1 cellular context compared by ENCODE assay signal in the genomic region with DNA sequence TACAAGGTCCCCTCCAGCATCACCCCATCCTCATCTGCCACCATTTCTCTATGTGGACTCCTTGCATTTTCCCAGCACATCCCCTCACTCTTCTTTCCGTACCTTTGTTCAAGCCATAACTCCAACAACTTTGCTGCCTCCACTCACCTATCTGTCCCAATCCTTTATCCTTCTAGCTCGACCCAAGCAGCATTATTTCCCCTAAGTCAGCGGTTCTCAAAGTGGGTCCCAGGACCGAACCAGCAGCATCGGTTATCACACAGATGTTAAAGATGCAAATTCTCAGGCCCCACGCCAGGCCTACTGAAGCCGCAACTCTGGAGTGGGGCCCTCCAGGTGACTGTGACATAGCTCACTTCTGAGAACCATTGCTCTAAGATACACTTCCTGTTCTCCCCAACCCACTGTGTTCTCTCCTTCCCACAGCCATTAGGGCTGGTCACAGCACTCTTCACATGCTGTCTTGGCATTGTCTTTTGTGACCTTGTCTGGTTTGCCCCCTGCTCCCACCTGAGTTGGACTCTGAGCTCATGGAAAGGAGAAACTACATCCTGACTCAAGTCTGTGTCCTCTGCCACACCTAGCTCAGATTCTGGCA.
TF ChIP-seq lines count a peak whose summit lies in the region.

No MANE protein-coding gene starts in this region.

TF ChIP-seq in K562, 482 proteins besides CTCF, POLR2A, EP300 and RAD21:
- TF ChIP-seq SMARCC2 (IDR thresholded peaks at IDR 0.05; ENCODE audit: low read depth) (no peak), ZC3H8 (IDR thresholded peaks at IDR 0.05) (no peak), MAFK (IDR thresholded peaks at IDR 0.05; ENCODE audit: low read length) (no peak), NR2C1 (IDR thresholded peaks at IDR 0.05) (no peak), NR2C1 (tag; IDR thresholded peaks at IDR 0.05) (no peak), ZZZ3 (IDR thresholded peaks at IDR 0.05) (no peak), ZNF316 (IDR thresholded peaks at IDR 0.05) (peak; percentile 48; the same call in 1 of the 2 replicates), THRB (CRISPR knock-in tag; conservative IDR thresholded peaks at IDR 0.05) (0 out of 2 replicates have a peak, but pooled peaks have one; percentile 30), MCM5 (IDR thresholded peaks at IDR 0.05; ENCODE audit: low read depth) (no peak), PHB2 (IDR thresholded peaks at IDR 0.05; ENCODE audit: low read depth) (no peak), TSHZ1 (CRISPR knock-in tag; IDR thresholded peaks at IDR 0.05) (no peak), C11orf30 (IDR thresholded peaks at IDR 0.05; ENCODE audit: low read depth) (peak; percentile 30; the same call in 1 of the 2 replicates), ZNF785 (CRISPR knock-in tag; IDR thresholded peaks at IDR 0.05) (no peak), ZNF780A (CRISPR knock-in tag; IDR thresholded peaks at IDR 0.05) (no peak), RBM15 (IDR thresholded peaks at IDR 0.05; ENCODE audit: insufficient read depth, low read length) (no peak)
